8 cellular contexts compared by ENCODE assay signal in genomic region chr1:67683736-67684525, GRCh38. TPM values are rescaled to one million over a fixed set of nuclear protein-coding genes. Genes with fewer than 3 reads are reported as not detected.
DNase-seq lines count a peak whose midpoint lies in the region; ATAC-seq, FAIRE-seq and TF ChIP-seq lines count a peak whose summit lies in the region.

No MANE protein-coding gene starts in this region.

- H3K9me3 ChIP-seq in right atrium auricular region: no peaks in the 10 kb centered on the region
- H3K9me3 ChIP-seq in small intestine (ENCODE audit: control insufficient read depth, low read depth): no peaks in the 10 kb centered on the region

- no peaks in the 10 kb centered on the region for H3K27me3 Mint-ChIP-seq in activated CD8-positive, alpha-beta memory T cell treated with anti-CD3 and anti-CD28 coated beads, Interleukin-2, amount 10 ng/mL, durations not matched to agents 7 days and 5 days

- H3K36me3 Mint-ChIP-seq in activated CD8-positive, alpha-beta memory T cell treated with anti-CD3 and anti-CD28 coated beads, Interleukin-2, amount 10 ng/mL, durations not matched to agents 7 days and 5 days: peaks cover 21% of the 10 kb centered on the region

- H3K4me1 Mint-ChIP-seq in activated CD8-positive, alpha-beta memory T cell treated with anti-CD3 and anti-CD28 coated beads, Interleukin-2, amount 10 ng/mL, durations not matched to agents 7 days and 5 days: peaks cover 35% of the 10 kb centered on the region

- H3K27ac ChIP-seq in right atrium auricular region (peak overlapping the region; percentile 51 to 68), small intestine (ENCODE audit: low read depth in 1 of 2, low read length in 1 of 2) (peak overlapping the region; percentile 27 to 47)

- WGBS in small intestine, 3 donors: 9 to 24% (median 10%) methylated on average over 8 of the region's 8 CpGs

- peaks cover 15% of the 10 kb centered on the region for H3K36me3 ChIP-seq in right atrium auricular region
- peaks cover 3 to 5% of the 10 kb centered on the region in 2 donors for H3K36me3 ChIP-seq in small intestine (ENCODE audit: control insufficient read depth in 2 of 2, insufficient read depth in 2 of 2, low read length in 2 of 2)

- H3K4me3 ChIP-seq in right atrium auricular region (peak overlapping the region in 1 of 2 donors; percentile 69), fibroblast of pulmonary artery (replicated peaks; ENCODE audit: low read depth, low read length) (peak overlapping the region; percentile 45), small intestine (ENCODE audit: low read depth in 1 of 2, low read length in 2 of 2) (peak overlapping the region in 1 of 2 donors; percentile 37)

- CTCF ChIA-PET in activated CD8-positive, alpha-beta memory T cell treated with anti-CD3 and anti-CD28 coated beads, Interleukin-2, amount 10 ng/mL, durations not matched to agents 7 days and 5 days (lab: Charles Lee): interaction anchor here (1.0 to 3.6 kb wide), 3 partner anchors 10 to 81 kb away, joined by 4 to 19 read pairs (median 8); no protein-coding TSS in a partner anchor

- no peaks in the 10 kb centered on the region for H3K27me3 ChIP-seq in right atrium auricular region
- H3K27me3 ChIP-seq in small intestine (ENCODE audit: control insufficient read depth in 2 of 2, insufficient read depth in 2 of 2, low read length in 2 of 2): no peaks in the 10 kb centered on the region

- peak overlapping the region; percentile 99 for H3K27ac Mint-ChIP-seq in activated CD8-positive, alpha-beta memory T cell treated with anti-CD3 and anti-CD28 coated beads, Interleukin-2, amount 10 ng/mL, durations not matched to agents 7 days and 5 days

- DNase-seq in right atrium auricular region (ENCODE audit: low spot score): no peak
- no peak for DNase-seq in cardiac septum (ENCODE audit: low spot score)
- DNase-seq in activated CD8-positive, alpha-beta memory T cell treated with anti-CD3 and anti-CD28 coated beads, Interleukin-2, amount 10 ng/mL, durations not matched to agents 7 days and 5 days: peak; percentile 52
- DNase-seq in fibroblast of pulmonary artery (ENCODE audit: low read depth): peak; percentile 38
- peak; percentile 31 for DNase-seq in small intestine

- H3K4me1 ChIP-seq in right atrium auricular region (peaks cover 0 to 19% of the 10 kb centered on the region in 2 donors), small intestine (ENCODE audit: control insufficient read depth in 2 of 2, insufficient read depth in 1 of 2, low read depth in 1 of 2, low read length in 1 of 2) (peaks cover 2 to 9% of the 10 kb centered on the region in 2 donors)

- no peak for ATAC-seq in activated CD8-positive, alpha-beta memory T cell treated with anti-CD3 and anti-CD28 coated beads, Interleukin-2, amount 10 ng/mL, durations not matched to agents 7 days and 5 days
- ATAC-seq in HG03139 (IDR thresholded peaks at IDR 0.05; ENCODE audit: unreplicated experiment): no peak
- no peak for ATAC-seq in HG03108 (IDR thresholded peaks at IDR 0.05; ENCODE audit: unreplicated experiment)
- no peak for ATAC-seq in esophagus mucosa

- no peak for FAIRE-seq in small intestine (lab: Jason Lieb, UNC)

- peak overlapping the region; percentile 96 for H3K4me3 Mint-ChIP-seq in activated CD8-positive, alpha-beta memory T cell treated with anti-CD3 and anti-CD28 coated beads, Interleukin-2, amount 10 ng/mL, durations not matched to agents 7 days and 5 days

- H3K9me3 Mint-ChIP-seq in activated CD8-positive, alpha-beta memory T cell treated with anti-CD3 and anti-CD28 coated beads, Interleukin-2, amount 10 ng/mL, durations not matched to agents 7 days and 5 days (ENCODE audit: low read depth): no peaks in the 10 kb centered on the region

- intact Hi-C loops in cardiac septum (cut with DNase I): loop anchor here (2.0 to 10.0 kb wide), 5 partner anchors 37 to 149 kb away; no protein-coding TSS in a partner anchor

- no peak for TF ChIP-seq CTCF in right atrium auricular region (IDR thresholded peaks at IDR 0.05)
- no peak for TF ChIP-seq CTCF in fibroblast of pulmonary artery (IDR thresholded peaks at IDR 0.05; ENCODE audit: low read length, missing control alignments)

RNA-seq across cellular contexts. Expression of gene GADD45A, which starts 1.1 kb away (rescaled TPM):
- total RNA-seq in right atrium auricular region: 10 to 100 TPM; 25.3 to 26.6 TPM
- 94.9 TPM for total RNA-seq in cardiac septum
- total RNA-seq in activated CD8-positive, alpha-beta memory T cell treated with anti-CD3 and anti-CD28 coated beads, Interleukin-2, amount 10 ng/mL, durations not matched to agents 7 days and 5 days: 10 to 100 TPM; 30.2 to 33.7 TPM
- 10 to 100 TPM; 31.2 to 76.3 (median 64.8) TPM for polyA plus RNA-seq in small intestine
- total RNA-seq in esophagus mucosa: 34.5 TPM

Comparison
In these comparisons a context has a peak if more than half of its experiments do, and no peak if none do; other contexts are left out.
1. DNase-seq: peak in activated CD8-positive, alpha-beta memory T cell treated with anti-CD3 and anti-CD28 coated beads, Interleukin-2, amount 10 ng/mL, durations not matched to agents 7 days and 5 days (single experiment), fibroblast of pulmonary artery (single experiment) and small intestine (single experiment); none in right atrium auricular region (single experiment) and cardiac septum (single experiment).